8 cellular contexts compared by ENCODE assay signal in the genomic region with DNA sequence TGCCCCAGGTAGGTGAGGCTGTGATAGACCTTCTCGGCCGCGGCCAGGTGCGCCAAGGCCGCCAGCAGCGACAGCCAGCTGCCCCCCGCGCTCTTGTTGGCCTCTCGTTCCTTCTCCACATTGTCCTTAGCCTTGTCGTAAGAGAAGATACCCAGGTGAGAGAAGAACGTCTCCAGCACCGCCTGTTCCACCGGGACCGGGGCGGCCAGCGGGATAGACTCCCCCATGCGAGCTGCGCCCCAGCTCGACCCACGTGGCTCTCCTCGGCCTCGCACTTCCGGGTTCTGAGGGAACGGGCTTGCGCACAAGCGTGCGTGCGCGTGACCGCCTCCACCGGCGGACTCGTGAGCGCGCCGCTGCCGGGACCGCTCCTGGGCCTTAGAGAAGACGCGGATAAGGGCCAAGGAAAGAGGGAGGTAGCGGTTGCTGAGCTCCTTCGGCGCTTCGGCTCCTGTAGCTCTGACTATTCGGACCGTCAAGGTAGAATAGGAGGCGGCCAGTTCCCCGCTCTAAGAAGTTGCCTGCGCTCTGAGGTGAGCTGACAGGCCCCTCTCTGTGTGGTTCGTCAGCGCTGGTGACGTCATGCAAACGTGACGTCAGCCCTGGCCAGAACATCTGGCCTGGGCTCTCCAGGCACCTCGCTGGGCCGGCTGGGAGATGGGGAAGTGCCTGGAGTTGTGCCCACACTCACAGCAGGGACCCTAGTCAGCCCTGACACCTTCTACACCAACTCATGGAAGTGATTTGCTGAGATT. TPM values are rescaled to one million over a fixed set of nuclear protein-coding genes. Genes with fewer than 3 reads are reported as not detected.
DNase-seq lines count a peak whose midpoint lies in the region; ATAC-seq and TF ChIP-seq lines count a peak whose summit lies in the region.

Gene KICS2 (minus strand): TSS at position 286 of the 755 bp plus-strand sequence. CDS start 59 bp downstream, at position 227.

- H3K9me3 ChIP-seq in T-helper 17 cell (ENCODE audit: control insufficient read depth, low read length, poor library complexity, severe bottlenecking) (no peaks in the 10 kb centered on the region), right cardiac atrium (ENCODE audit: control insufficient read depth, low read length) (no peaks in the 10 kb centered on the region), uterus (no peaks in the 10 kb centered on the region)

- H3K27me3 ChIP-seq in right cardiac atrium (ENCODE audit: control insufficient read depth, insufficient read depth): no peaks in the 10 kb centered on the region
- no peaks in the 10 kb centered on the region for H3K27me3 ChIP-seq in uterus

- peaks cover 4% of the 10 kb centered on the region for H3K36me3 Mint-ChIP-seq in T-helper 17 cell (ENCODE audit: low read depth)

- WGBS in right cardiac atrium: under 1% methylated on average over 56 of the region's 56 CpGs

- H3K4me1 ChIP-seq in right cardiac atrium (ENCODE audit: control insufficient read depth, insufficient read depth, low read length): no peaks in the 10 kb centered on the region
- no peaks in the 10 kb centered on the region for H3K4me1 ChIP-seq in uterus

- H3K36me3 ChIP-seq in uterus: no peaks in the 10 kb centered on the region

- TF ChIP-seq CTCF in uterus (IDR thresholded peaks at IDR 0.05): peak in 1 of 4 experiments; percentile 6

- DNase-seq in NCI-H1694 treated with DMSO at 0.1 percent for 48 hours (lab: John Stamatoyannopoulos, UW): peak; percentile 66
- DNase-seq in T-helper 17 cell: peak; percentile 81 to 86 (median 83)
- peak; percentile 95 to 99 (median 97) for DNase-seq in right cardiac atrium
- DNase-seq in pulmonary artery endothelial cell (ENCODE audit: low read depth, low spot score): peak; percentile 75
- DNase-seq in uterus: peak; percentile 91 to 93

- intact Hi-C loops in right cardiac atrium (cut with DNase I) (no loop called here), uterus (cut with DNase I; ENCODE audit: low total_unique reads) (no loop called here)

- H3K27ac ChIP-seq in angular gyrus (ENCODE audit: low read depth, low read length) (peak within 1 kb of the TSS; percentile 97), right cardiac atrium (ENCODE audit: low read length) (peak within 1 kb of the TSS; percentile 85), uterus (peak within 1 kb of the TSS; percentile 87 to 88)

- ATAC-seq in GM18499 (IDR thresholded peaks at IDR 0.05; ENCODE audit: insufficient read depth, unreplicated experiment): peak; percentile 88
- peak; percentile 88 for ATAC-seq in HG02938 (IDR thresholded peaks at IDR 0.05; ENCODE audit: unreplicated experiment)
- peak; percentile 91 for ATAC-seq in T-helper 17 cell
- peak; percentile 99 for ATAC-seq in right cardiac atrium

- H3K4me3 ChIP-seq in right cardiac atrium (ENCODE audit: low read length): peak within 1 kb of the TSS; percentile 56
- H3K4me3 ChIP-seq in uterus: peak within 1 kb of the TSS; percentile 64 to 92

- H3K27ac Mint-ChIP-seq in T-helper 17 cell: peak within 1 kb of the TSS; percentile 99

- peak; percentile 55 to 82 for TF ChIP-seq POLR2A in uterus (IDR thresholded peaks at IDR 0.05)

- H3K27me3 Mint-ChIP-seq in T-helper 17 cell: peaks cover 20% of the 10 kb centered on the region

- peaks cover 24% of the 10 kb centered on the region for H3K4me1 Mint-ChIP-seq in T-helper 17 cell

- H3K4me3 Mint-ChIP-seq in T-helper 17 cell: peak within 1 kb of the TSS; percentile 100

RNA-seq across cellular contexts. Expression of gene KICS2, which starts in this region (rescaled TPM):
- 10 to 100 TPM; 18.0 to 19.7 TPM for total RNA-seq in T-helper 17 cell
- 1 to 10 TPM; 4.2 to 7.3 (median 4.8) TPM for total RNA-seq in right cardiac atrium
- polyA plus RNA-seq in right cardiac atrium: 2.6 TPM
- 3.8 and 5.6 TPM in 2 replicates for total RNA-seq in pulmonary artery endothelial cell
- total RNA-seq in uterus: 1 to 10 TPM in 3 of 4 donors, under 1 TPM in 1; 0.51 to 9.0 (median 6.6) TPM

Comparison
In these comparisons a context has a peak if more than half of its experiments do, and no peak if none do; other contexts are left out.
1. Peak in every context shown above with its lines: DNase-seq, ATAC-seq, H3K4me3 ChIP-seq and H3K27ac ChIP-seq.